In the genomic region with DNA sequence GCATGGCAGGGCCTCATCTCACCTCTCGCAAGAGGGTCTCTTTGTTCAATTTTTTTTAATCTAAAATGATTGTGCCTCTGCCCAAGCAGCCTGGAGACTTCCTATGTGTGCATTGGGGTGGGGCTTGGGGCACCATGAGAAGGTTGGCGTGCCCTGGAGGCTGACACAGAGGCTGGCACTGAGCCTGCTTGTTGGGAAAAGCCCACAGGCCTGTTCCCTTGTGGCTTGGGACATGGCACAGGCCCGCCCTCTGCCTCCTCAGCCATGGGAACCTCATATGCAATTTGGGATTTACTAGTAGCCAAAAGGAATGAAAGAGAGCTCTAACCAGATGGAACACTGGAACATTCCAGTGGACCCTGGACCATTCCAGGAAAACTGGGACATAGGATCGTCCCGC, we compare ENCODE assay signal across 8 cellular contexts. TPM values are rescaled to one million over a fixed set of nuclear protein-coding genes. Genes with fewer than 3 reads are reported as not detected.
DNase-seq lines count a peak whose midpoint lies in the region; ATAC-seq and TF ChIP-seq lines count a peak whose summit lies in the region.

No MANE protein-coding gene starts in this region.

- no peak for TF ChIP-seq CTCF in AG10803 (conservative IDR thresholded peaks at IDR 0.05; ENCODE audit: low read length)

- peak overlapping the region; percentile 90 for H3K27ac ChIP-seq in epithelial cell of prostate

- H3K4me3 Mint-ChIP-seq in naive thymus-derived CD8-positive, alpha-beta T cell, result peak overlapping the region; percentile 79 to 95 (median 84)

- ATAC-seq in naive thymus-derived CD8-positive, alpha-beta T cell, result no peak
- ATAC-seq in HG03097 (IDR thresholded peaks at IDR 0.05; ENCODE audit: low FRiP score, unreplicated experiment), result no peak
- ATAC-seq in HG03095 (IDR thresholded peaks at IDR 0.05; ENCODE audit: unreplicated experiment), result no peak
- no peak for ATAC-seq in HG02973 (IDR thresholded peaks at IDR 0.05; ENCODE audit: unreplicated experiment)

- H3K4me3 ChIP-seq in AG10803 (ENCODE audit: low read length), result peak overlapping the region; percentile 78

- no peaks in the 10 kb centered on the region for H3K9me3 Mint-ChIP-seq in naive thymus-derived CD8-positive, alpha-beta T cell

- peaks cover 0 to 2% (median 0%) of the 10 kb centered on the region in 5 donors for H3K27me3 Mint-ChIP-seq in naive thymus-derived CD8-positive, alpha-beta T cell

- POLR2A ChIA-PET in naive thymus-derived CD8-positive, alpha-beta T cell (lab: Charles Lee), result interaction anchor here (1.7 kb wide), 1 partner anchor 19 kb away, joined by 4 read pairs; no protein-coding TSS in a partner anchor

- H3K36me3 Mint-ChIP-seq in naive thymus-derived CD8-positive, alpha-beta T cell, result no peaks in the 10 kb centered on the region

- H3K4me1 Mint-ChIP-seq in naive thymus-derived CD8-positive, alpha-beta T cell, result peaks cover 12 to 15% (median 14%) of the 10 kb centered on the region in 4 donors

- peak overlapping the region in 5 of 10 donors; percentile 80 to 94 (median 87) for H3K27ac Mint-ChIP-seq in naive thymus-derived CD8-positive, alpha-beta T cell

- DNase-seq in AG10803 (ENCODE audit: low read depth) (peak; percentile 73), NCI-H69 (lab: John Stamatoyannopoulos, UW) (peak; percentile 81), epithelial cell of prostate (ENCODE audit: low read depth, low spot score) (no peak), NCI-H1417 treated with DMSO at 0.1 percent for 48 hours (lab: John Stamatoyannopoulos, UW) (no peak)
- DNase-seq in naive thymus-derived CD8-positive, alpha-beta T cell, result no peak

RNA-seq across cellular contexts. Expression of a gene that starts 8.0 kb away (rescaled TPM):
- not detected for total RNA-seq in naive thymus-derived CD8-positive, alpha-beta T cell
- not detected for polyA plus RNA-seq in naive thymus-derived CD8-positive, alpha-beta T cell

RNA-seq across cellular contexts. Expression of a gene that starts 11.3 kb away (rescaled TPM):
- total RNA-seq in naive thymus-derived CD8-positive, alpha-beta T cell, result 1 to 10 TPM in 1 of 2 experiments, under 1 TPM in 1; 0.52 to 1.6 TPM
- under 1 TPM in 1 of 3 donors, not detected in 2; 0.18 TPM for polyA plus RNA-seq in naive thymus-derived CD8-positive, alpha-beta T cell

RNA-seq across cellular contexts. Expression of a gene that starts 15.1 kb away (rescaled TPM):
- total RNA-seq in naive thymus-derived CD8-positive, alpha-beta T cell, result 1 to 10 TPM in 1 of 2 experiments, not detected in 1; 1.1 TPM
- polyA plus RNA-seq in naive thymus-derived CD8-positive, alpha-beta T cell, result under 1 TPM in 2 of 3 donors, not detected in 1; 0.77 TPM

RNA-seq across cellular contexts. Expression of a gene that starts 19.5 kb away (rescaled TPM):
- 1 to 10 TPM; 5.4 to 6.4 TPM for total RNA-seq in naive thymus-derived CD8-positive, alpha-beta T cell
- polyA plus RNA-seq in naive thymus-derived CD8-positive, alpha-beta T cell, result 10 to 100 TPM in 1 of 3 donors, 1 to 10 TPM in 2; 3.7 to 10.2 (median 8.8) TPM

RNA-seq across cellular contexts. Expression of a gene that starts 31.0 kb away (rescaled TPM):
- 100 to 1,000 TPM; 339 to 351 TPM for total RNA-seq in naive thymus-derived CD8-positive, alpha-beta T cell
- 100 to 1,000 TPM; 281 to 544 (median 452) TPM for polyA plus RNA-seq in naive thymus-derived CD8-positive, alpha-beta T cell

Comparison
In these comparisons a context has a peak if more than half of its experiments do, and no peak if none do; other contexts are left out.
1. DNase-seq: peak in AG10803 (single experiment) and NCI-H69 (single experiment); none in epithelial cell of prostate (single experiment), naive thymus-derived CD8-positive, alpha-beta T cell (0 of 10) and NCI-H1417 treated with DMSO at 0.1 percent for 48 hours (single experiment).